In the genomic region with DNA sequence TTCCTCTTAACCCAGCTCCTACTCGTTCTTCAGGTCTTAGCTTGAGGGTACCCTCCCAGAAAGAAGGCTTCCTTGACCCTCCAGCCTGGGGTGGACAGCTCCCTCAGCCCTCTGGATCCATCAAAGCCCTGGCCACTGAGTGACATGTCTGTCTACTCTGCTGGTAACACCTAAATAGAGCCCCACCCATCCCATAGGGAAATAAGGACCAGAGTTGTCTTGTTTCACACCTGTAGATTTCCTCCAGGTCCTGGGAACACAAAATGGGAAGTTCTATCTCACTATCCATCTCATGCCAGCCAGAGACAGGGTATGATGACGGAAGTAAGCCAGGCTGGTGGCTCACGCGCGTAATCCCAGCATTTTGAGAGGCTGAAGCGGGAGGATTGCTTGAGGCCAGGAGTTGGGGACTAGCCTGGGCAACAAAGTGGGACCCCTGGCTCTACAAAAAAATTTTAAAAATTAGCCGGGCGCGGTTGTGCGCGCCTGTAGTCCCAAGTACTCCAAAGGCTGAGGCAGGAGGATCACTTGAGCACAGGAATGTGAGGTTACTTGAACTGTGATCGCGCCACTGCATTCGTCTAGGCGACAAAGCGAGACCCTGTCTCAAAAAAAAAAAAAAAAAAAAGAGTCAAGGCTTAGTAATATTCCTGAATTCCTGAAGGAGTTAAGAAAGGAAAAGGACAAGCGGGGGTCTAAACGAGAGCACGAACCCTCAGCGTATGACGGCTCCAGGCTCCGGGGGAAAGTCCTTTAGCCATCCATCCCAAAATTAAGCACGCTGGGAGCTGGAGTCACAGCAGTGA, we compare ENCODE assay signal across 8 cellular contexts. TPM values are rescaled to one million over a fixed set of nuclear protein-coding genes. Genes with fewer than 3 reads are reported as not detected.
A peak's percentile ranks its signal among the peaks of the same experiment; 100 is the strongest.
DNase-seq lines count a peak whose midpoint lies in the region; ATAC-seq and TF ChIP-seq lines count a peak whose summit lies in the region.

No MANE protein-coding gene starts in this region.

- H3K4me1 ChIP-seq in Peyer's patch, result peaks cover 0 to 29% (median 17%) of the 10 kb centered on the region in 4 donors
- H3K4me1 ChIP-seq in ectodermal cell (ENCODE audit: control insufficient read depth, insufficient read depth, low read length), result peaks cover 15% of the 10 kb centered on the region
- peaks cover 19 to 60% of the 10 kb centered on the region in 2 donors for H3K4me1 ChIP-seq in muscle layer of duodenum (ENCODE audit: control insufficient read depth in 1 of 2, insufficient read depth in 2 of 2, low read length in 2 of 2)

- TF ChIP-seq POLR2A in Peyer's patch (IDR thresholded peaks at IDR 0.05), result no peak

- H3K27me3 ChIP-seq in Peyer's patch (no peaks in the 10 kb centered on the region), ectodermal cell (ENCODE audit: control insufficient read depth, insufficient read depth, low read length, poor library complexity, severe bottlenecking) (no peaks in the 10 kb centered on the region), muscle layer of duodenum (ENCODE audit: low read depth, low read length) (no peaks in the 10 kb centered on the region)

- H3K27ac ChIP-seq in Peyer's patch, result peak overlapping the region; percentile 93 to 97 (median 96)
- peak overlapping the region; percentile 32 for H3K27ac ChIP-seq in ectodermal cell (ENCODE audit: insufficient read depth, low read depth, low read length, poor library complexity, severe bottlenecking)
- peak overlapping the region; percentile 98 for H3K27ac ChIP-seq in muscle layer of duodenum (ENCODE audit: low read length)

- DNase-seq in Peyer's patch, result peak in 1 of 3 donors; percentile 65
- DNase-seq in stimulated activated CD4-positive, alpha-beta T cell treated with anti-CD3 and anti-CD28 coated beads, Interleukin-2, amount 100 ng/mL, for 48 hours, result no peak
- DNase-seq in NCI-H2029 treated with DMSO at 0.1 percent for 48 hours (lab: John Stamatoyannopoulos, UW), result no peak
- no peak for DNase-seq in AG08396 (ENCODE audit: low spot score)

- peak overlapping the region; percentile 99 for H3K4me3 ChIP-seq in GM08714 (ENCODE audit: low read length)
- peak overlapping the region; percentile 71 to 92 (median 86) for H3K4me3 ChIP-seq in Peyer's patch
- peak overlapping the region; percentile 81 for H3K4me3 ChIP-seq in ectodermal cell (ENCODE audit: insufficient read depth, low read depth, low read length)
- H3K4me3 ChIP-seq in muscle layer of duodenum (ENCODE audit: low read depth in 1 of 2, low read length in 2 of 2), result peak overlapping the region; percentile 87 to 99

- 49 to 52% methylated on average over 23 of the region's 23 CpGs for WGBS in ectodermal cell, 2 experiments

- H3K36me3 ChIP-seq in Peyer's patch, result peaks cover 0 to 39% (median 0%) of the 10 kb centered on the region in 3 donors
- peaks cover 25% of the 10 kb centered on the region for H3K36me3 ChIP-seq in ectodermal cell (ENCODE audit: control insufficient read depth, insufficient read depth, low read length)
- peaks cover 35 to 52% of the 10 kb centered on the region in 2 donors for H3K36me3 ChIP-seq in muscle layer of duodenum (ENCODE audit: control insufficient read depth in 1 of 2, insufficient read depth in 2 of 2, low read length in 2 of 2)

- TF ChIP-seq CTCF in Peyer's patch (IDR thresholded peaks at IDR 0.05), result peak in 1 of 6 experiments; percentile 3

- ATAC-seq in HG02973 (IDR thresholded peaks at IDR 0.05; ENCODE audit: unreplicated experiment), result no peak

- H3K9me3 ChIP-seq in Peyer's patch, result no peaks in the 10 kb centered on the region
- H3K9me3 ChIP-seq in ectodermal cell (ENCODE audit: control insufficient read depth, low read length), result no peaks in the 10 kb centered on the region
- H3K9me3 ChIP-seq in muscle layer of duodenum (ENCODE audit: control insufficient read depth in 1 of 2, low read length in 2 of 2), result no peaks in the 10 kb centered on the region

RNA-seq across cellular contexts. Expression of a gene that starts 0.5 kb away (rescaled TPM):
- total RNA-seq in Peyer's patch, result 10 to 100 TPM; 17.9 to 33.0 (median 29.6) TPM
- polyA plus RNA-seq in ectodermal cell (2013, experiment 1 of 4), result 37.0 TPM
- polyA plus RNA-seq in ectodermal cell (2013, experiment 2 of 4), result 46.9 TPM
- 32.0 TPM for polyA plus RNA-seq in ectodermal cell (2013, experiment 3 of 4)
- polyA plus RNA-seq in ectodermal cell (2013, experiment 4 of 4), result 35.4 TPM

RNA-seq across cellular contexts. Expression of a gene that starts 44.3 kb away (rescaled TPM):
- total RNA-seq in Peyer's patch, result 10 to 100 TPM in 3 of 4 donors, 1 to 10 TPM in 1; 6.8 to 80.9 (median 22.9) TPM
- 3.5 TPM for polyA plus RNA-seq in ectodermal cell (2013, experiment 1 of 4)
- 3.5 TPM for polyA plus RNA-seq in ectodermal cell (2013, experiment 2 of 4)
- 4.2 TPM for polyA plus RNA-seq in ectodermal cell (2013, experiment 3 of 4)
- polyA plus RNA-seq in ectodermal cell (2013, experiment 4 of 4), result 4.0 TPM

RNA-seq across cellular contexts. Expression of a gene that starts 45.3 kb away (rescaled TPM):
- total RNA-seq in Peyer's patch, result 100 to 1,000 TPM; 123 to 244 (median 167) TPM
- polyA plus RNA-seq in ectodermal cell (2013, experiment 1 of 4), result 253 TPM
- 257 TPM for polyA plus RNA-seq in ectodermal cell (2013, experiment 2 of 4)
- polyA plus RNA-seq in ectodermal cell (2013, experiment 3 of 4), result 199 TPM
- 224 TPM for polyA plus RNA-seq in ectodermal cell (2013, experiment 4 of 4)

RNA-seq across cellular contexts. Expression of a gene that starts 54.5 kb away (rescaled TPM):
- 1 to 10 TPM in 3 of 4 donors, not detected in 1; 3.6 to 6.8 (median 3.8) TPM for total RNA-seq in Peyer's patch
- polyA plus RNA-seq in ectodermal cell (2013, experiment 1 of 4), result 7.6 TPM
- 6.5 TPM for polyA plus RNA-seq in ectodermal cell (2013, experiment 2 of 4)
- polyA plus RNA-seq in ectodermal cell (2013, experiment 3 of 4), result 8.8 TPM
- polyA plus RNA-seq in ectodermal cell (2013, experiment 4 of 4), result 8.3 TPM

Comparison
In these comparisons a context has a peak if more than half of its experiments do, and no peak if none do; other contexts are left out.
1. H3K27ac ChIP-seq: peak in every context shown above with its lines; median percentile 98 in muscle layer of duodenum; 96 in Peyer's patch; 32 in ectodermal cell.